ENCODE assay signal across 1 cellular context in genomic region chr14:24296341-24297157, GRCh38.
TF ChIP-seq lines count a peak whose summit lies in the region.

No MANE protein-coding gene starts in this region.

TF ChIP-seq in HepG2, 621 proteins besides CTCF, POLR2A, EP300 and RAD21 (continued from another document and continues in another):
- TF ChIP-seq ZBTB26 (CRISPR knock-in tag; IDR thresholded peaks at IDR 0.05; ENCODE audit: borderline replicate concordance) = peak; percentile 87
- no peak for TF ChIP-seq SETDB1 (CRISPR knock-in tag; IDR thresholded peaks at IDR 0.05; ENCODE audit: borderline replicate concordance)
- no peak for TF ChIP-seq SUZ12 (IDR thresholded peaks at IDR 0.05; ENCODE audit: low read depth, low read length)
- TF ChIP-seq ZNF773 (CRISPR knock-in tag; IDR thresholded peaks at IDR 0.05; ENCODE audit: borderline replicate concordance) = no peak
- TF ChIP-seq ATF1 (CRISPR knock-in tag; IDR thresholded peaks at IDR 0.05) = no peak
- TF ChIP-seq ZNF775 (CRISPR knock-in tag; IDR thresholded peaks at IDR 0.05; ENCODE audit: borderline replicate concordance) = no peak
- TF ChIP-seq SYNCRIP (IDR thresholded peaks at IDR 0.05; ENCODE audit: insufficient read depth, low read depth, low read length) = no peak
- TF ChIP-seq MLXIP (CRISPR knock-in tag; IDR thresholded peaks at IDR 0.05; ENCODE audit: borderline replicate concordance) = no peak
- no peak for TF ChIP-seq ZNF777 (CRISPR knock-in tag; IDR thresholded peaks at IDR 0.05)
- no peak for TF ChIP-seq POLR2AphosphoS5 (IDR thresholded peaks at IDR 0.05; ENCODE audit: low read depth, low read length)
- peak; percentile 89; the same call in 1 of the 2 replicates for TF ChIP-seq ERF (CRISPR knock-in tag; IDR thresholded peaks at IDR 0.05)
- TF ChIP-seq KLF15 (CRISPR knock-in tag; IDR thresholded peaks at IDR 0.05; ENCODE audit: borderline replicate concordance) = no peak
- no peak for TF ChIP-seq HMG20A (CRISPR knock-in tag; IDR thresholded peaks at IDR 0.05; ENCODE audit: borderline replicate concordance)
- TF ChIP-seq HES4 (CRISPR knock-in tag; IDR thresholded peaks at IDR 0.05; ENCODE audit: borderline replicate concordance) = no peak; the same call in 1 of the 2 replicates
- no peak for TF ChIP-seq ZSCAN20 (CRISPR knock-in tag; IDR thresholded peaks at IDR 0.05; ENCODE audit: borderline replicate concordance)
- no peak; the same call in 1 of the 2 replicates for TF ChIP-seq TIGD3 (CRISPR knock-in tag; IDR thresholded peaks at IDR 0.05; ENCODE audit: borderline replicate concordance)
- peak; percentile 43 for TF ChIP-seq PITX1 (CRISPR knock-in tag; IDR thresholded peaks at IDR 0.05)
- TF ChIP-seq BCL3 (CRISPR knock-in tag; IDR thresholded peaks at IDR 0.05) = peak; percentile 81
- TF ChIP-seq ZNF782 (CRISPR knock-in tag; IDR thresholded peaks at IDR 0.05; ENCODE audit: borderline replicate concordance) = peak; percentile 55; the same call in 1 of the 2 replicates
- TF ChIP-seq ZNF891 (CRISPR knock-in tag; IDR thresholded peaks at IDR 0.05) = no peak
- TF ChIP-seq ZNF121 (CRISPR knock-in tag; IDR thresholded peaks at IDR 0.05) = no peak
- peak; percentile 55; the same call in 1 of the 2 replicates for TF ChIP-seq ARID5B (CRISPR knock-in tag; IDR thresholded peaks at IDR 0.05)
- peak; percentile 87; the same call in 1 of the 2 replicates for TF ChIP-seq ATAD3A (CRISPR knock-in tag; IDR thresholded peaks at IDR 0.05)
- TF ChIP-seq ONECUT2 (CRISPR knock-in tag; IDR thresholded peaks at IDR 0.05) = no peak
- no peak for TF ChIP-seq TP53 (CRISPR knock-in tag; conservative IDR thresholded peaks at IDR 0.05)
- no peak for TF ChIP-seq NFE2L2 (IDR thresholded peaks at IDR 0.05; ENCODE audit: low read length)
- no peak for TF ChIP-seq ZNF17 (CRISPR knock-in tag; IDR thresholded peaks at IDR 0.05)
- no peak; the same call in 1 of the 2 replicates for TF ChIP-seq ARHGAP35 (CRISPR knock-in tag; IDR thresholded peaks at IDR 0.05; ENCODE audit: borderline replicate concordance)
- TF ChIP-seq ZNF264 (CRISPR knock-in tag; IDR thresholded peaks at IDR 0.05) = no peak
- TF ChIP-seq MAZ (IDR thresholded peaks at IDR 0.05; ENCODE audit: borderline replicate concordance, low read depth, low read length) = 0 out of 2 replicates have a peak, but pooled peaks have one; percentile 13
- TF ChIP-seq MAZ (CRISPR knock-in tag; IDR thresholded peaks at IDR 0.05; ENCODE audit: low read depth) = no peak; the same call in 1 of the 2 replicates
- no peak for TF ChIP-seq KAT2B (IDR thresholded peaks at IDR 0.05; ENCODE audit: borderline replicate concordance, low read depth, low read length)
- no peak for TF ChIP-seq ZNF367 (CRISPR knock-in tag; IDR thresholded peaks at IDR 0.05; ENCODE audit: borderline replicate concordance)
- TF ChIP-seq ZNF292 (CRISPR knock-in tag; IDR thresholded peaks at IDR 0.05; ENCODE audit: borderline replicate concordance, low read depth) = no peak
- TF ChIP-seq ZNF224 (CRISPR knock-in tag; IDR thresholded peaks at IDR 0.05) = no peak
- no peak for TF ChIP-seq ZNF180 (CRISPR knock-in tag; IDR thresholded peaks at IDR 0.05; ENCODE audit: borderline replicate concordance, low read depth)
- TF ChIP-seq ZMYM4 (CRISPR knock-in tag; IDR thresholded peaks at IDR 0.05) = peak; percentile 1; the same call in 1 of the 2 replicates
- TF ChIP-seq, protein P1, sequence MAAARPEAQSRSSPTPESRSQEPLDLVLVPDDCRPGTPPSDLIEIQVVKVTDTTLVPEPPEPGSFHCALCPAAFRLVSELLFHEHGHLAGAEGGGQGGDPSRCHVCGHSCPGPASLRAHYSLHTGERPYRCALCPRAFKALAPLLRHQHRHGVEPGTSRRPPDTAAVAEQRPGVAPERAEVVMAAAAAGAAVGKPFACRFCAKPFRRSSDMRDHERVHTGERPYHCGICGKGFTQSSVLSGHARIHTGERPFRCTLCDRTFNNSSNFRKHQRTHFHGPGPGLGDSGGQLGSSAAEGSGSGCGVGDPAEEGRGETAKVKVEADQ (CRISPR knock-in tag; IDR thresholded peaks at IDR 0.05; ENCODE audit: borderline replicate concordance) = 0 out of 2 replicates have a peak, but pooled peaks have one; percentile 19
- no peak for TF ChIP-seq PTBP1 (IDR thresholded peaks at IDR 0.05; ENCODE audit: low read depth, low read length, poor library complexity, severe bottlenecking)
- TF ChIP-seq, protein P2, sequence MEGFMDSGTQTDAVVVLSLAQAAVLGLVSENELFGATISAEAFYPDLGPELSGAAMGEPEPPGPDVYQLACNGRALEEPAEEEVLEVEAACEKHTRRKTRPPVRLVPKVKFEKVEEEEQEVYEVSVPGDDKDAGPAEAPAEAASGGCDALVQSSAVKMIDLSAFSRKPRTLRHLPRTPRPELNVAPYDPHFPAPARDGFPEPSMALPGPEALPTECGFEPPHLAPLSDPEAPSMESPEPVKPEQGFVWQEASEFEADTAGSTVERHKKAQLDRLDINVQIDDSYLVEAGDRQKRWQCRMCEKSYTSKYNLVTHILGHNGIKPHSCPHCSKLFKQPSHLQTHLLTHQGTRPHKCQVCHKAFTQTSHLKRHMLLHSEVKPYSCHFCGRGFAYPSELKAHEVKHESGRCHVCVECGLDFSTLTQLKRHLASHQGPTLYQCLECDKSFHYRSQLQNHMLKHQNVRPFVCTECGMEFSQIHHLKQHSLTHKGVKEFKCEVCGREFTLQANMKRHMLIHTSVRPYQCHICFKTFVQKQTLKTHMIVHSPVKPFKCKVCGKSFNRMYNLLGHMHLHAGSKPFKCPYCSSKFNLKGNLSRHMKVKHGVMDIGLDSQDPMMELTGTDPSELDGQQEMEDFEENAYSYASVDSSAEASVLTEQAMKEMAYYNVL (CRISPR knock-in tag; IDR thresholded peaks at IDR 0.05; ENCODE audit: borderline replicate concordance) = no peak; the same call in 1 of the 2 replicates
- TF ChIP-seq ZNF44 (CRISPR knock-in tag; IDR thresholded peaks at IDR 0.05) = peak; percentile 77; the same call in 1 of the 2 replicates
- TF ChIP-seq ZNF354B (CRISPR knock-in tag; IDR thresholded peaks at IDR 0.05) = no peak
- no peak for TF ChIP-seq ZNF552 (CRISPR knock-in tag; IDR thresholded peaks at IDR 0.05; ENCODE audit: borderline replicate concordance)
- no peak for TF ChIP-seq ZNF484 (CRISPR knock-in tag; IDR thresholded peaks at IDR 0.05; ENCODE audit: borderline replicate concordance, low read depth)
- no peak for TF ChIP-seq ZNF629 (CRISPR knock-in tag; conservative IDR thresholded peaks at IDR 0.05)
- no peak for TF ChIP-seq NR2F6 (IDR thresholded peaks at IDR 0.05)
- TF ChIP-seq NR2F6 (CRISPR knock-in tag; IDR thresholded peaks at IDR 0.05) = no peak
- no peak for TF ChIP-seq ZFP36 (IDR thresholded peaks at IDR 0.05; ENCODE audit: borderline replicate concordance, low read depth, low read length, partially characterized antibody)
- no peak for TF ChIP-seq ZNF720 (CRISPR knock-in tag; IDR thresholded peaks at IDR 0.05)
- TF ChIP-seq ZNF709 (CRISPR knock-in tag; IDR thresholded peaks at IDR 0.05) = no peak
- TF ChIP-seq MED1 (CRISPR knock-in tag; IDR thresholded peaks at IDR 0.05) = no peak
- no peak for TF ChIP-seq ZNF780A (CRISPR knock-in tag; IDR thresholded peaks at IDR 0.05)
- TF ChIP-seq, protein P3, sequence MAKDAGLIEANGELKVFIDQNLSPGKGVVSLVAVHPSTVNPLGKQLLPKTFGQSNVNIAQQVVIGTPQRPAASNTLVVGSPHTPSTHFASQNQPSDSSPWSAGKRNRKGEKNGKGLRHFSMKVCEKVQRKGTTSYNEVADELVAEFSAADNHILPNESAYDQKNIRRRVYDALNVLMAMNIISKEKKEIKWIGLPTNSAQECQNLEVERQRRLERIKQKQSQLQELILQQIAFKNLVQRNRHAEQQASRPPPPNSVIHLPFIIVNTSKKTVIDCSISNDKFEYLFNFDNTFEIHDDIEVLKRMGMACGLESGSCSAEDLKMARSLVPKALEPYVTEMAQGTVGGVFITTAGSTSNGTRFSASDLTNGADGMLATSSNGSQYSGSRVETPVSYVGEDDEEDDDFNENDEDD (CRISPR knock-in tag; IDR thresholded peaks at IDR 0.05; ENCODE audit: borderline replicate concordance) = 0 out of 2 replicates have a peak, but pooled peaks have one; percentile 38
- TF ChIP-seq IRF1 (CRISPR knock-in tag; IDR thresholded peaks at IDR 0.05; ENCODE audit: low read depth) = no peak; the same call in 1 of the 2 replicates
